In the genomic region with DNA sequence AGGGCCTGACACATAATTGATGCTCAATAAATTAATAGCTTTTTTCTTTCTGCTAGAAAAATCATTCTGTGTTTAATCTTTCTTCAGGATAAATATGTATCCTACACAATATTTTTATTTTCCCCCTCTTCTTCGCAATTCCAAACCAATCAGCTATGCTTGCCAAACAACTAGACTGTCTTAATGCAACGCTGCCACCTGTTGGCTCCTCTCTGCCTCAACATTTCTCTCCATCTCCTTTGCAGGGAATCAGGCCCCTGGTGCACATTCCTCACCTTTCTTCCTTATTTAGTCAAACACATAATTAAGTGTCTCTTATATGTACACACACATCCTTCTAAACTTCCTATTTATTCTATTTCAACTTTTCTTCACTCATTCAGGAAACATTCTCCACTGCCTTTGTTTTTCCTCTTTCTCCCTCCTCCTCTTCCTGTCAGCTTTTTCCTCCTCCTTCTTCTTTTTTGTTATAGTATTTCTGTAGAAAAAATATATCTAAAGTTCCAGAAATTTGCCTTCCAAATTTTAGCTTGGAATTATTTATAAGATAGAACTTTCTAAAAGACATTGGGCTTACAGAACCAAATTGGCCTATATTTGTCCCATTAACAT, we compare ENCODE assay signal across 8 cellular contexts.
DNase-seq lines count a peak whose midpoint lies in the region; ATAC-seq and TF ChIP-seq lines count a peak whose summit lies in the region.

No MANE protein-coding gene starts in this region.

- TF ChIP-seq CTCF in KMS-11 (conservative IDR thresholded peaks at IDR 0.05; ENCODE audit: low read depth, low read length) (peak; percentile 55), esophagus squamous epithelium (IDR thresholded peaks at IDR 0.05) (no peak), heart right ventricle (IDR thresholded peaks at IDR 0.05) (no peak), breast epithelium (IDR thresholded peaks at IDR 0.05) (no peak)

- no peak overlapping the region for H3K9ac ChIP-seq in KMS-11

- no peaks in the 10 kb centered on the region for H3K27me3 ChIP-seq in KMS-11 (ENCODE audit: insufficient read depth, low read depth)
- no peaks in the 10 kb centered on the region for H3K27me3 ChIP-seq in esophagus squamous epithelium
- peaks cover 0 to 12% (median 0%) of the 10 kb centered on the region in 7 donors for H3K27me3 ChIP-seq in heart right ventricle
- no peaks in the 10 kb centered on the region for H3K27me3 ChIP-seq in breast epithelium

- H3K9me3 ChIP-seq in esophagus squamous epithelium (no peaks in the 10 kb centered on the region), heart right ventricle (peaks cover 0 to 11% (median 0%) of the 10 kb centered on the region in 11 donors), breast epithelium (no peaks in the 10 kb centered on the region)

- TF ChIP-seq POLR2A in esophagus squamous epithelium (IDR thresholded peaks at IDR 0.05), result no peak
- no peak for TF ChIP-seq POLR2A in breast epithelium (IDR thresholded peaks at IDR 0.05)

- 48 to 50% methylated on average over 2 of the region's 2 CpGs for WGBS in esophagus squamous epithelium, 2 donors
- 32 to 34% methylated on average over 2 of the region's 2 CpGs for WGBS in heart right ventricle, 2 donors

- H3K27ac ChIP-seq in KMS-11 (no peak overlapping the region), esophagus squamous epithelium (no peak overlapping the region), heart right ventricle (no peak overlapping the region), breast epithelium (no peak overlapping the region)

- H3K4me1 ChIP-seq in KMS-11 (ENCODE audit: low read depth, poor library complexity, severe bottlenecking), result no peaks in the 10 kb centered on the region
- no peaks in the 10 kb centered on the region for H3K4me1 ChIP-seq in esophagus squamous epithelium
- H3K4me1 ChIP-seq in heart right ventricle, result no peaks in the 10 kb centered on the region
- no peaks in the 10 kb centered on the region for H3K4me1 ChIP-seq in breast epithelium

- H3K79me2 ChIP-seq in KMS-11 (ENCODE audit: insufficient read depth, low read depth), result no peaks in the 10 kb centered on the region

- H3K4me3 ChIP-seq in KMS-11 (IDR thresholded peaks at IDR 0.05; ENCODE audit: insufficient read depth, low read depth, low read length) (no peak overlapping the region), esophagus squamous epithelium (no peak overlapping the region), heart right ventricle (no peak overlapping the region), breast epithelium (no peak overlapping the region)

- no peak overlapping the region for H2AFZ ChIP-seq in KMS-11 (ENCODE audit: low read depth)

- H3K36me3 ChIP-seq in KMS-11 (ENCODE audit: insufficient read depth) (no peaks in the 10 kb centered on the region), esophagus squamous epithelium (no peaks in the 10 kb centered on the region), heart right ventricle (no peaks in the 10 kb centered on the region), breast epithelium (no peaks in the 10 kb centered on the region)

- peak; percentile 31 for DNase-seq in EH (ENCODE audit: low read depth)
- DNase-seq in SHP77 (lab: John Stamatoyannopoulos, UW), result peak; percentile 56
- DNase-seq in iPS-NIHi7 (ENCODE audit: extremely low spot score), result peak; percentile 37
- DNase-seq in esophagus squamous epithelium (lab: John Stamatoyannopoulos, UW), result no peak
- no peak for DNase-seq in heart right ventricle
- DNase-seq in KG1 (lab: John Stamatoyannopoulos, UW), result no peak
- DNase-seq in breast epithelium (ENCODE audit: low spot score in 2 of 2), result no peak

- no peak for ATAC-seq in heart right ventricle

- intact Hi-C loops in esophagus squamous epithelium (cut with DNase I), result no loop called here
- intact Hi-C loops in heart right ventricle (cut with DNase I), result no loop called here
- intact Hi-C loops in breast epithelium (cut with DNase I; ENCODE audit: low total_unique reads), result no loop called here

- no peak overlapping the region for H3K4me2 ChIP-seq in KMS-11

- no peaks in the 10 kb centered on the region for H4K20me1 ChIP-seq in KMS-11 (ENCODE audit: insufficient read depth)

Comparison
In these comparisons a context has a peak if more than half of its experiments do, and no peak if none do; other contexts are left out.
1. DNase-seq: peak in EH (single experiment), SHP77 (2 of 2) and iPS-NIHi7 (single experiment); none in esophagus squamous epithelium (single experiment), heart right ventricle (0 of 2), KG1 (single experiment) and breast epithelium (0 of 2).